28 cellular contexts compared by ENCODE assay signal in the genomic region with DNA sequence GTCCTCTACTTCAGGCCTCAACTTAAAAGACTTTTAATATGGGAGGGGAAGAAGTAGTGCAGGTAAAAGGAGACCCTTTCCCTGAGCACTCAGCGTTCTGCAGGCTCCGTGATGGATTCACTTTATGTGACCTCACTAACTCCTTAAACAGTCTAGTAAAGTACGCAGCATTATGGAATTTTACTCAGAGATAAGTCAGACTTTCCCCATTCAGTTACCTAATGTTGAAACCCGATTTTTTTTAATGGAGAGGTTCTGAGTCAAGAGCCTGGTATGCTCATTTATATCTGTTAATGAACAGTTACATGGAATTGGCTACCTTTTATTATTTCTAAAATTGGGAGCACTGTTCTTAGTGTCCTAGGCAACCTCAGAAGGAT. TPM values are rescaled to one million over a fixed set of nuclear protein-coding genes. Genes with fewer than 3 reads are reported as not detected.
A peak's percentile ranks its signal among the peaks of the same experiment; 100 is the strongest.
DNase-seq lines count a peak whose midpoint lies in the region; ATAC-seq and TF ChIP-seq lines count a peak whose summit lies in the region.
"Had no signal": no experiment of that assay in that cellular context is flagged by ENCODE, and none has a peak within 500 bp of the region (broad histone marks: within the 10 kb centered on the region; RNA-seq: fewer than 3 reads in every experiment).

No MANE protein-coding gene starts in this region.

- H4K20me1 ChIP-seq in smooth muscle cell (ENCODE audit: low read depth), result no peaks in the 10 kb centered on the region

- TF ChIP-seq CTCF in activated B cell treated with CpG ODN at 0.5 μM for 24 hours (IDR thresholded peaks at IDR 0.05), result no peak
- TF ChIP-seq CTCF in fibroblast of pulmonary artery (IDR thresholded peaks at IDR 0.05; ENCODE audit: low read length, missing control alignments), result no peak
- no peak for TF ChIP-seq CTCF in smooth muscle cell (IDR thresholded peaks at IDR 0.05; ENCODE audit: borderline replicate concordance, insufficient read depth, poor library complexity, severe bottlenecking)
- TF ChIP-seq CTCF in tibial artery (IDR thresholded peaks at IDR 0.05), result no peak
- TF ChIP-seq CTCF in body of pancreas (IDR thresholded peaks at IDR 0.05), result no peak

- H3K9me3 ChIP-seq in smooth muscle cell (replicated peaks; ENCODE audit: low read depth) (no peaks in the 10 kb centered on the region), tibial artery (no peaks in the 10 kb centered on the region), body of pancreas (no peaks in the 10 kb centered on the region)
- H3K9me3 ChIP-seq: pancreas, right atrium auricular region, spleen had no signal

- H3K27me3 ChIP-seq in smooth muscle cell (ENCODE audit: low read depth) (no peaks in the 10 kb centered on the region), tibial artery (no peaks in the 10 kb centered on the region), body of pancreas (no peaks in the 10 kb centered on the region)
- H3K27me3 ChIP-seq: pancreas, right atrium auricular region, spleen had no signal

- 63% methylated on average over 4 of the region's 4 CpGs for WGBS in smooth muscle cell (ENCODE audit: low lambda C conversion rate)
- 83 to 88% methylated on average over 4 of the region's 4 CpGs for WGBS in body of pancreas, 2 donors

- H3K36me3 ChIP-seq in smooth muscle cell (ENCODE audit: low read depth), result no peaks in the 10 kb centered on the region
- H3K36me3 ChIP-seq in tibial artery, result no peaks in the 10 kb centered on the region
- H3K36me3 ChIP-seq in body of pancreas (replicated peaks in 1 of 2; ENCODE audit: insufficient read depth in 1 of 2, low read depth in 2 of 2), result peaks cover 0 to 2% of the 10 kb centered on the region in 2 donors
- H3K36me3 ChIP-seq: pancreas had no signal

- H3K9me3 Mint-ChIP-seq in activated B cell treated with CpG ODN at 0.5 μM for 24 hours, result no peaks in the 10 kb centered on the region
- H3K9me3 Mint-ChIP-seq: activated naive CD4-positive, alpha-beta T cell treated with anti-CD3 and anti-CD28 coated beads for 36 hours; activated T-helper 1 cell treated with anti-CD3 and anti-CD28 coated beads, Interleukin-12 subunit alpha, Interleukin-12 subunit beta, Interleukin-2, Interleukin-4 antibody, amounts not matched to agents 30 ng/mL and 10 ng/mL and 1 ng/mL, durations not matched to agents 14 hours and 24 hours and 36 hours; GM23338; nephron progenitor cell had no signal

- H2AFZ ChIP-seq in smooth muscle cell (ENCODE audit: low read depth), result no peak overlapping the region
- H2AFZ ChIP-seq: GM23338 had no signal

- ATAC-seq in activated B cell treated with CpG ODN at 0.5 μM for 24 hours (ENCODE audit: low read depth), result no peak
- ATAC-seq in body of pancreas, result no peak
- ATAC-seq: GM23338, pancreas, PC-3 had no signal

- H3K27me3 Mint-ChIP-seq in activated B cell treated with CpG ODN at 0.5 μM for 24 hours, result no peaks in the 10 kb centered on the region

- no peaks in the 10 kb centered on the region for H3F3A ChIP-seq in smooth muscle cell (ENCODE audit: low read depth)

- H3K27ac ChIP-seq in smooth muscle cell (ENCODE audit: low read depth) (peak overlapping the region; percentile 41), tibial artery (no peak overlapping the region), body of pancreas (no peak overlapping the region)
- H3K27ac ChIP-seq: HL-60, pancreas, right atrium auricular region, spleen had no signal

- no peaks in the 10 kb centered on the region for H3K79me2 ChIP-seq in smooth muscle cell (ENCODE audit: low read depth)

- H3K4me3 Mint-ChIP-seq in activated B cell treated with CpG ODN at 0.5 μM for 24 hours, result no peak overlapping the region
- H3K4me3 Mint-ChIP-seq: activated naive CD4-positive, alpha-beta T cell treated with anti-CD3 and anti-CD28 coated beads for 36 hours; activated T-helper 1 cell treated with anti-CD3 and anti-CD28 coated beads, Interleukin-12 subunit alpha, Interleukin-12 subunit beta, Interleukin-2, Interleukin-4 antibody, amounts not matched to agents 30 ng/mL and 10 ng/mL and 1 ng/mL, durations not matched to agents 14 hours and 24 hours and 36 hours; CD14-positive monocyte; GM23338; nephron progenitor cell had no signal

- peaks cover 70% of the 10 kb centered on the region for H3K36me3 Mint-ChIP-seq in activated B cell treated with CpG ODN at 0.5 μM for 24 hours (ENCODE audit: low read depth)
- H3K36me3 Mint-ChIP-seq: CD14-positive monocyte had no signal

- H3K4me3 ChIP-seq in fibroblast of pulmonary artery (replicated peaks; ENCODE audit: low read depth, low read length), result no peak overlapping the region
- H3K4me3 ChIP-seq in smooth muscle cell, result no peak overlapping the region
- no peak overlapping the region for H3K4me3 ChIP-seq in tibial artery
- no peak overlapping the region for H3K4me3 ChIP-seq in body of pancreas
- H3K4me3 ChIP-seq: GM23338, pancreas, right atrium auricular region, spleen had no signal

- CTCF ChIA-PET in activated B cell treated with CpG ODN at 0.5 μM for 24 hours (lab: Charles Lee), result no interaction called here

- peaks cover 59% of the 10 kb centered on the region for H3K4me1 Mint-ChIP-seq in activated B cell treated with CpG ODN at 0.5 μM for 24 hours
- H3K4me1 Mint-ChIP-seq: CD14-positive monocyte, GM23338 had no signal

- peak overlapping the region; percentile 39 for H3K27ac Mint-ChIP-seq in activated B cell treated with CpG ODN at 0.5 μM for 24 hours
- H3K27ac Mint-ChIP-seq: activated naive CD4-positive, alpha-beta T cell treated with anti-CD3 and anti-CD28 coated beads for 36 hours; activated T-helper 1 cell treated with anti-CD3 and anti-CD28 coated beads, Interleukin-12 subunit alpha, Interleukin-12 subunit beta, Interleukin-2, Interleukin-4 antibody, amounts not matched to agents 30 ng/mL and 10 ng/mL and 1 ng/mL, durations not matched to agents 14 hours and 24 hours and 36 hours; GM23338; nephron progenitor cell had no signal

- intact Hi-C loops in activated B cell treated with CpG ODN at 0.5 μM for 24 hours (cut with micrococcal nuclease) (loop anchor here (5.0 kb wide), 1 partner anchor 33 kb away; the partner anchor contains the start of gene RASGRP3), tibial artery (cut with DNase I; ENCODE audit: low total_unique reads) (no loop called here), body of pancreas (cut with DNase I) (no loop called here)

- no peaks in the 10 kb centered on the region for H3K4me1 ChIP-seq in smooth muscle cell (ENCODE audit: low read depth)
- no peaks in the 10 kb centered on the region for H3K4me1 ChIP-seq in tibial artery
- H3K4me1 ChIP-seq in body of pancreas, result no peaks in the 10 kb centered on the region
- H3K4me1 ChIP-seq: pancreas, spleen had no signal

- no peak for TF ChIP-seq POLR2A in body of pancreas (IDR thresholded peaks at IDR 0.05)

- H3K4me2 ChIP-seq in smooth muscle cell, result no peak overlapping the region
- H3K4me2 ChIP-seq: GM23338 had no signal

- DNase-seq in HCEC 1CT, result peak; percentile 43
- no peak for DNase-seq in activated B cell treated with CpG ODN at 0.5 μM for 24 hours
- peak; percentile 33 for DNase-seq in fibroblast of pulmonary artery (ENCODE audit: low read depth)
- DNase-seq in smooth muscle cell (lab: John Stamatoyannopoulos, UW; ENCODE audit: unreplicated experiment), result no peak
- DNase-seq in tibial artery, result no peak
- DNase-seq in body of pancreas, result no peak
- no peak for DNase-seq in COR-L47 (lab: John Stamatoyannopoulos, UW)
- DNase-seq in nucleus accumbens (lab: John Stamatoyannopoulos, UW), result no peak
- DNase-seq: activated CD4-positive, CD25-positive, alpha-beta regulatory T cell; activated CD8-positive, alpha-beta memory T cell treated with anti-CD3 and anti-CD28 coated beads, Interleukin-2, amount 50 U/mL, for 4 hours; activated naive CD4-positive, alpha-beta T cell treated with anti-CD3 and anti-CD28 coated beads for 36 hours; amniotic stem cell; Calu3; DND-41; Kasumi-1; MV-4-11; NCI-H1694; NCI-H510A treated with DMSO at 0.1 percent for 48 hours; nephron progenitor cell; pancreas; PC-3; spleen; T1000 had no signal

- POLR2A ChIA-PET in activated B cell treated with CpG ODN at 0.5 μM for 24 hours (lab: Charles Lee), result no interaction called here

- H3K9ac ChIP-seq in smooth muscle cell (ENCODE audit: low read depth), result no peak overlapping the region

RNA-seq across cellular contexts. Expression of gene RASGRP3, which starts 34.1 kb away (rescaled TPM):
- total RNA-seq in activated B cell treated with CpG ODN at 0.5 μM for 24 hours (179 and 205 TPM in 2 replicates), smooth muscle cell (0.31 and 0.49 TPM in 2 replicates), body of pancreas (10 to 100 TPM in 1 of 2 donors, 1 to 10 TPM in 1; 3.9 to 22.1 TPM)
- 0.10 and 0.48 TPM in 2 replicates for polyA plus RNA-seq in smooth muscle cell

Comparison
In these comparisons a context has a peak if more than half of its experiments do, and no peak if none do; other contexts are left out.
1. DNase-seq: peak in HCEC 1CT (single experiment) and fibroblast of pulmonary artery (single experiment); none in activated B cell treated with CpG ODN at 0.5 μM for 24 hours (single experiment), smooth muscle cell (single experiment), tibial artery (0 of 2), body of pancreas (0 of 4), COR-L47 (single experiment) and nucleus accumbens (0 of 56).